ENCODE assay signal across 10 cellular contexts in genomic region chr12:92444763-92445162, GRCh38.
DNase-seq lines count a peak whose midpoint lies in the region; ATAC-seq and TF ChIP-seq lines count a peak whose summit lies in the region.
"Had no signal": no experiment of that assay in that cellular context is flagged by ENCODE, and none has a peak within 500 bp of the region (broad histone marks: within the 10 kb centered on the region; RNA-seq: fewer than 3 reads in every experiment).

No MANE protein-coding gene starts in this region.

- no peak overlapping the region for H3K27ac Mint-ChIP-seq in activated CD8-positive, alpha-beta T cell treated with anti-CD3 and anti-CD28 coated beads for 36 hours
- H3K27ac Mint-ChIP-seq: activated T-helper 2 cell treated with anti-CD3 and anti-CD28 coated beads, Interferon-gamma antibody, Interleukin-2, Interleukin-4, amounts not matched to agents 10 μg/mL and 5 μg/mL and 100 μg/mL, durations not matched to agents 14 hours and 24 hours and 36 hours had no signal

- peaks cover 0 to 3% of the 10 kb centered on the region in 2 donors for H3K4me1 ChIP-seq in mucosa of rectum (ENCODE audit: control insufficient read depth in 2 of 2, insufficient read depth in 2 of 2, low read length in 2 of 2)

- TF ChIP-seq POLR2A in NB4 (IDR thresholded peaks at IDR 0.05; ENCODE audit: extremely low read depth, insufficient read length): no peak

- H3K9me3 Mint-ChIP-seq in activated CD8-positive, alpha-beta T cell treated with anti-CD3 and anti-CD28 coated beads for 36 hours: peaks cover 3% of the 10 kb centered on the region

- H3K36me3 ChIP-seq in mucosa of rectum (ENCODE audit: control insufficient read depth in 2 of 2, insufficient read depth in 2 of 2, low read length in 2 of 2): no peaks in the 10 kb centered on the region

- H3K27me3 ChIP-seq in mucosa of rectum (ENCODE audit: control insufficient read depth in 2 of 2, insufficient read depth in 2 of 2, low read length in 2 of 2): no peaks in the 10 kb centered on the region

- H3K9me3 ChIP-seq in mucosa of rectum (ENCODE audit: control insufficient read depth in 2 of 2, low read length in 2 of 2): no peaks in the 10 kb centered on the region

- ATAC-seq in GM18858 (IDR thresholded peaks at IDR 0.05; ENCODE audit: unreplicated experiment) (peak; percentile 22), HG02759 (IDR thresholded peaks at IDR 0.05; ENCODE audit: unreplicated experiment) (peak; percentile 35)
- ATAC-seq in activated CD8-positive, alpha-beta T cell treated with anti-CD3 and anti-CD28 coated beads for 36 hours: no peak

- H3K27ac ChIP-seq in mucosa of rectum (ENCODE audit: low read depth in 2 of 2, low read length in 2 of 2): peak overlapping the region; percentile 65 to 69

- H3K9ac ChIP-seq in mucosa of rectum (ENCODE audit: low read depth in 1 of 2, low read length in 2 of 2): no peak overlapping the region

- no peak overlapping the region for H3K4me3 Mint-ChIP-seq in activated CD8-positive, alpha-beta T cell treated with anti-CD3 and anti-CD28 coated beads for 36 hours

- H3K4me3 ChIP-seq in NB4 (ENCODE audit: low read depth, low read length) (no peak overlapping the region), mucosa of rectum (ENCODE audit: low read length in 2 of 2) (no peak overlapping the region)

- no peaks in the 10 kb centered on the region for H3K27me3 Mint-ChIP-seq in activated CD8-positive, alpha-beta T cell treated with anti-CD3 and anti-CD28 coated beads for 36 hours

- CTCF ChIA-PET in activated CD8-positive, alpha-beta T cell treated with anti-CD3 and anti-CD28 coated beads for 36 hours (lab: Charles Lee): no interaction called here

- DNase-seq in NB4 (ENCODE audit: low read depth) (peak; percentile 73), NCI-H2029 treated with DMSO at 0.1 percent for 48 hours (lab: John Stamatoyannopoulos, UW) (no peak), GM19240 (ENCODE audit: insufficient read length, low spot score) (no peak), NCI-H2171 (lab: John Stamatoyannopoulos, UW) (no peak)
- DNase-seq in activated CD8-positive, alpha-beta T cell treated with anti-CD3 and anti-CD28 coated beads for 36 hours: no peak
- DNase-seq: small intestine had no signal

- TF ChIP-seq CTCF in NB4 (IDR thresholded peaks at IDR 0.05; ENCODE audit: low read depth, low read length): no peak
- TF ChIP-seq CTCF in activated CD8-positive, alpha-beta T cell treated with anti-CD3 and anti-CD28 coated beads for 36 hours (IDR thresholded peaks at IDR 0.05): no peak

- H3K36me3 Mint-ChIP-seq in activated CD8-positive, alpha-beta T cell treated with anti-CD3 and anti-CD28 coated beads for 36 hours (ENCODE audit: low read depth): no peaks in the 10 kb centered on the region

- POLR2A ChIA-PET in activated CD8-positive, alpha-beta T cell treated with anti-CD3 and anti-CD28 coated beads for 36 hours (lab: Charles Lee): no interaction called here

- H3K4me1 Mint-ChIP-seq in activated CD8-positive, alpha-beta T cell treated with anti-CD3 and anti-CD28 coated beads for 36 hours (ENCODE audit: low read depth): peaks cover 21% of the 10 kb centered on the region

- intact Hi-C loops in activated CD8-positive, alpha-beta T cell treated with anti-CD3 and anti-CD28 coated beads for 36 hours (cut with micrococcal nuclease): no loop called here
